Comparison of ENCODE assay signal across 6 cellular contexts in genomic region chr2:30643013-30643412, GRCh38.
A peak's percentile ranks its signal among the peaks of the same experiment; 100 is the strongest.
DNase-seq lines count a peak whose midpoint lies in the region; ATAC-seq, FAIRE-seq and TF ChIP-seq lines count a peak whose summit lies in the region.
"Not testable (repeated sequence)": the region's sequence is repeated elsewhere in the genome, so short reads cannot be mapped to it uniquely, and the experiment has no call there.

No MANE protein-coding gene starts in this region.

- intact Hi-C loops in left colon (cut with DNase I, micrococcal nuclease); pancreas (cut with DNase I): not testable (repeated sequence)

- DNase-seq in GM12891 (ENCODE audit: insufficient read length, low spot score); bronchial epithelial cell (ENCODE audit: low read depth); frontal cortex (ENCODE audit: low spot score in 2 of 2); left colon; pancreas: not testable (repeated sequence)

- not testable (repeated sequence) for H3K4me3 ChIP-seq in bronchial epithelial cell (ENCODE audit: low read depth, low read length); pancreas

- peak; percentile 89 for ATAC-seq in left colon
- ATAC-seq in pancreas = not testable (repeated sequence)

- TF ChIP-seq POLR2A in GM12891 (IDR thresholded peaks at IDR 0.05; ENCODE audit: low read depth, low read length) = not testable (repeated sequence)

- FAIRE-seq in GM12891 (lab: Jason Lieb, UNC) (peak; percentile 41), bronchial epithelial cell (lab: Jason Lieb, UNC) (peak; percentile 83), frontal cortex (lab: Jason Lieb, UNC) (peak; percentile 13), pancreas (lab: Jason Lieb, UNC) (peak; percentile 37)

- H3K4me1 ChIP-seq in pancreas = not testable (repeated sequence)

- not testable (repeated sequence) for H3K36me3 ChIP-seq in bronchial epithelial cell (ENCODE audit: control insufficient read depth, insufficient read depth, low read length); pancreas

- H3K27ac ChIP-seq in VCaP = peak overlapping the region; percentile 78; the same call in 1 of the 2 replicates
- not testable (repeated sequence) for H3K27ac ChIP-seq in pancreas

- not testable (repeated sequence) for H3K27me3 ChIP-seq in bronchial epithelial cell (ENCODE audit: control insufficient read depth, insufficient read depth, low read length); pancreas

- H3K9me3 ChIP-seq in pancreas = not testable (repeated sequence)

- not testable (repeated sequence) for TF ChIP-seq CTCF in VCaP (conservative IDR thresholded peaks at IDR 0.05); bronchial epithelial cell (IDR thresholded peaks at IDR 0.05; ENCODE audit: insufficient read depth, low read length, severe bottlenecking); pancreas (IDR thresholded peaks at IDR 0.05)

- WGBS in pancreas, 2 donors = 87% methylated on average over 3 of the region's 4 CpGs; no CpG with 5 or more reads in 1 of the 2 donors
